25 cellular contexts compared by ENCODE assay signal in the genomic region with DNA sequence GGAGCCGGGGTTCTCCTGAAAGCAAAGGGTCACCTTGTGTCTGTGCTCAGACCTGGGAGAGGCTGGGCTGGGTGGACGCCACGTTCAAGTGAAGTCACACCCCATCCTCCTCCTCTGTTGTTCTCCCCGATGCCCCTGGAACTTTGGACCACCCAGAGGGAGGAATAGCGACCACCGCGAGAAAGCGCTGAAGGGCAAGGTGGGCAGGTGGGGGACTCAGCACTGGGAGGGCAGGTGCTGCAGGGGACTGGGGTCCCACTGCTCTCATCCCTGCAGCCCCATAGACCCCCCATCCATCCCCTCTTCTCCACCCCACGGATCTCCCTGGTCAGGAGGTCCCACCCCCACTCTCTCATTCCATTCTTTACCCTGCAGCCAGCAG. TPM values are rescaled to one million over a fixed set of nuclear protein-coding genes. Genes with fewer than 3 reads are reported as not detected.
DNase-seq lines count a peak whose midpoint lies in the region; ATAC-seq and TF ChIP-seq lines count a peak whose summit lies in the region.
"Had no signal": no experiment of that assay in that cellular context is flagged by ENCODE, and none has a peak within 500 bp of the region (broad histone marks: within the 10 kb centered on the region; RNA-seq: fewer than 3 reads in every experiment).

No MANE protein-coding gene starts in this region.

- no peaks in the 10 kb centered on the region for H3K79me2 ChIP-seq in SK-N-SH (ENCODE audit: insufficient read depth)
- H3K79me2 ChIP-seq in smooth muscle cell (ENCODE audit: low read depth), result peaks cover 11% of the 10 kb centered on the region

- H3K9me3 ChIP-seq in SK-N-SH (no peaks in the 10 kb centered on the region), lung (ENCODE audit: control insufficient read depth in 2 of 2, insufficient read depth in 1 of 2, low read length in 1 of 2) (no peaks in the 10 kb centered on the region), smooth muscle cell (replicated peaks; ENCODE audit: low read depth) (no peaks in the 10 kb centered on the region)
- H3K9me3 ChIP-seq: heart left ventricle, ovary, testis had no signal

- H3K27ac ChIP-seq in SK-N-SH (ENCODE audit: low read depth in 2 of 2, low read length in 1 of 2) (no peak overlapping the region), RWPE1 (peak overlapping the region; percentile 20), lung (ENCODE audit: low read depth in 1 of 2, low read length in 1 of 2) (no peak overlapping the region), smooth muscle cell (ENCODE audit: low read depth) (peak overlapping the region; percentile 99)
- H3K27ac ChIP-seq: 22Rv1, ovary, testis had no signal

- no peak for TF ChIP-seq CTCF in SK-N-SH (IDR thresholded peaks at IDR 0.05)
- no peak for TF ChIP-seq CTCF in RWPE1 (conservative IDR thresholded peaks at IDR 0.05; ENCODE audit: low read depth)
- no peak for TF ChIP-seq CTCF in lung (IDR thresholded peaks at IDR 0.05; ENCODE audit: control extremely low read depth, extremely low read depth)
- no peak for TF ChIP-seq CTCF in smooth muscle cell (IDR thresholded peaks at IDR 0.05; ENCODE audit: borderline replicate concordance, insufficient read depth, poor library complexity, severe bottlenecking)

- H3K27me3 ChIP-seq in SK-N-SH (ENCODE audit: insufficient read depth) (no peaks in the 10 kb centered on the region), lung (ENCODE audit: control insufficient read depth, insufficient read depth) (no peaks in the 10 kb centered on the region), smooth muscle cell (ENCODE audit: low read depth) (no peaks in the 10 kb centered on the region)
- H3K27me3 ChIP-seq: ovary, testis had no signal

- DNase-seq in SK-N-SH, result no peak
- no peak for DNase-seq in RWPE1 (ENCODE audit: low spot score)
- DNase-seq in lung (ENCODE audit: low spot score), result peak; percentile 23
- no peak for DNase-seq in smooth muscle cell (lab: John Stamatoyannopoulos, UW; ENCODE audit: unreplicated experiment)
- DNase-seq: activated CD4-positive, alpha-beta T cell treated with anti-CD3 and anti-CD28 coated beads for 48 hours; activated naive CD8-positive, alpha-beta T cell treated with anti-CD3 and anti-CD28 coated beads for 36 hours; CD8-positive, alpha-beta memory T cell; cerebellar nuclear complex; DMS53; GDM1; GOT3; naive thymus-derived CD4-positive, alpha-beta T cell; NCI-H187; NCI-H526 treated with DMSO at 0.1 percent for 48 hours; stimulated activated CD4-positive, alpha-beta T cell treated with anti-CD3 and anti-CD28 coated beads, Interleukin-4, amount 100 ng/mL, for 4 hours; stimulated activated naive CD4-positive, alpha-beta T cell; testis had no signal

- H3K4me1 ChIP-seq in SK-N-SH (ENCODE audit: control insufficient read depth in 1 of 2, insufficient read depth in 2 of 2, low read depth in 1 of 2, low read length in 1 of 2), result peaks cover 8 to 9% of the 10 kb centered on the region in 2 experiments; a peak in 1 of 4 replicates
- peaks cover 0 to 3% of the 10 kb centered on the region in 2 donors for H3K4me1 ChIP-seq in lung (ENCODE audit: control insufficient read depth in 2 of 2, insufficient read depth in 2 of 2, low read length in 2 of 2)
- peaks cover 15% of the 10 kb centered on the region for H3K4me1 ChIP-seq in smooth muscle cell (ENCODE audit: low read depth)
- H3K4me1 ChIP-seq: testis had no signal

- H4K20me1 ChIP-seq in SK-N-SH (ENCODE audit: insufficient read depth) (no peaks in the 10 kb centered on the region), smooth muscle cell (ENCODE audit: low read depth) (no peaks in the 10 kb centered on the region)

- H3K4me2 ChIP-seq in SK-N-SH (no peak overlapping the region; the same call in 1 of the 2 replicates), smooth muscle cell (peak overlapping the region; percentile 76)

- TF ChIP-seq EP300 in SK-N-SH (IDR thresholded peaks at IDR 0.05; ENCODE audit: borderline replicate concordance in 1 of 2, low read depth in 1 of 2, low read length in 1 of 2), result no peak

- H2AFZ ChIP-seq in SK-N-SH (ENCODE audit: low read depth), result 0 out of 2 replicates have a peak overlapping the region, but pooled peaks have one; percentile 29
- no peak overlapping the region for H2AFZ ChIP-seq in smooth muscle cell (ENCODE audit: low read depth)

- peaks cover 10% of the 10 kb centered on the region for H3F3A ChIP-seq in SK-N-SH (replicated peaks; ENCODE audit: insufficient read depth)
- peaks cover 28% of the 10 kb centered on the region for H3F3A ChIP-seq in smooth muscle cell (ENCODE audit: low read depth)

- no peak overlapping the region for H3K4me3 ChIP-seq in SK-N-SH (ENCODE audit: low read depth in 2 of 2, low read length in 1 of 2)
- H3K4me3 ChIP-seq in lung, result no peak overlapping the region
- no peak overlapping the region for H3K4me3 ChIP-seq in smooth muscle cell
- H3K4me3 ChIP-seq: heart left ventricle, ovary, testis had no signal

- POLR2A ChIA-PET in SK-N-SH (lab: Yijun Ruan, JAX), result no interaction called here
- POLR2A ChIA-PET in RWPE1 (lab: Yijun Ruan, JAX; ENCODE audit: low non-redundant PET), result no interaction called here

- H3K36me3 ChIP-seq in SK-N-SH (replicated peaks in 1 of 2; ENCODE audit: control insufficient read depth in 1 of 2, insufficient read depth in 2 of 2, low read length in 1 of 2), result no peaks in the 10 kb centered on the region
- no peaks in the 10 kb centered on the region for H3K36me3 ChIP-seq in lung (ENCODE audit: control insufficient read depth in 2 of 2, insufficient read depth in 2 of 2, low read length in 2 of 2)
- H3K36me3 ChIP-seq in smooth muscle cell (ENCODE audit: low read depth), result no peaks in the 10 kb centered on the region
- H3K36me3 ChIP-seq: heart left ventricle, ovary had no signal

- TF ChIP-seq RAD21 in SK-N-SH (IDR thresholded peaks at IDR 0.05; ENCODE audit: low read length), result no peak

- WGBS in SK-N-SH (ENCODE audit: low lambda C conversion rate), result 82% methylated on average over 4 of the region's 9 CpGs
- 78 to 83% methylated on average over 9 of the region's 9 CpGs for WGBS in lung, 2 donors
- 89% methylated on average over 5 of the region's 9 CpGs for WGBS in smooth muscle cell (ENCODE audit: low lambda C conversion rate)

- no peaks in the 10 kb centered on the region for H3K9me2 ChIP-seq in SK-N-SH

- ATAC-seq in SK-N-SH treated with all-trans-retinoic acid at 6 μM for 48 hours (no peak), lung (ENCODE audit: insufficient read depth, low FRiP score) (no peak), HG03460 (IDR thresholded peaks at IDR 0.05; ENCODE audit: unreplicated experiment) (no peak), HG02610 (IDR thresholded peaks at IDR 0.05; ENCODE audit: unreplicated experiment) (no peak), GM21723 (IDR thresholded peaks at IDR 0.05; ENCODE audit: unreplicated experiment) (no peak)
- ATAC-seq: activated T-helper 17 cell treated with anti-CD3 and anti-CD28 coated beads, Interleukin-2, amount 50 U/mL, for 72 hours; naive thymus-derived CD4-positive, alpha-beta T cell had no signal

- CTCF ChIA-PET in SK-N-SH (lab: Yijun Ruan, JAX), result no interaction called here
- CTCF ChIA-PET in RWPE1 (lab: Yijun Ruan, JAX), result no interaction called here

- H3K9ac ChIP-seq in SK-N-SH, result no peak overlapping the region
- H3K9ac ChIP-seq in smooth muscle cell (ENCODE audit: low read depth), result peak overlapping the region; percentile 65

TF ChIP-seq in SK-N-SH, 30 proteins besides CTCF, POLR2A, EP300 and RAD21 (continues in another document):
- TF ChIP-seq ZBTB33 (IDR thresholded peaks at IDR 0.05; ENCODE audit: borderline replicate concordance, low read depth) (no peak), MXI1 (IDR thresholded peaks at IDR 0.05; ENCODE audit: low read depth, low read length) (no peak), YY1 (IDR thresholded peaks at IDR 0.05; ENCODE audit: low read depth) (no peak), CHD2 (IDR thresholded peaks at IDR 0.05; ENCODE audit: low read length, partially characterized antibody) (no peak), JUND (IDR thresholded peaks at IDR 0.05) (no peak)

TF ChIP-seq in SK-N-SH treated with all-trans-retinoic acid at 6 μM for 48 hours, 23 proteins besides CTCF, POLR2A, EP300 and RAD21 (continues in another document):
- TF ChIP-seq OSR1 (CRISPR knock-in tag; IDR thresholded peaks at IDR 0.05), result no peak
- no peak for TF ChIP-seq ZFP30 (CRISPR knock-in tag; IDR thresholded peaks at IDR 0.05)
- TF ChIP-seq ISL1 (CRISPR knock-in tag; IDR thresholded peaks at IDR 0.05), result no peak
- TF ChIP-seq, protein P1, sequence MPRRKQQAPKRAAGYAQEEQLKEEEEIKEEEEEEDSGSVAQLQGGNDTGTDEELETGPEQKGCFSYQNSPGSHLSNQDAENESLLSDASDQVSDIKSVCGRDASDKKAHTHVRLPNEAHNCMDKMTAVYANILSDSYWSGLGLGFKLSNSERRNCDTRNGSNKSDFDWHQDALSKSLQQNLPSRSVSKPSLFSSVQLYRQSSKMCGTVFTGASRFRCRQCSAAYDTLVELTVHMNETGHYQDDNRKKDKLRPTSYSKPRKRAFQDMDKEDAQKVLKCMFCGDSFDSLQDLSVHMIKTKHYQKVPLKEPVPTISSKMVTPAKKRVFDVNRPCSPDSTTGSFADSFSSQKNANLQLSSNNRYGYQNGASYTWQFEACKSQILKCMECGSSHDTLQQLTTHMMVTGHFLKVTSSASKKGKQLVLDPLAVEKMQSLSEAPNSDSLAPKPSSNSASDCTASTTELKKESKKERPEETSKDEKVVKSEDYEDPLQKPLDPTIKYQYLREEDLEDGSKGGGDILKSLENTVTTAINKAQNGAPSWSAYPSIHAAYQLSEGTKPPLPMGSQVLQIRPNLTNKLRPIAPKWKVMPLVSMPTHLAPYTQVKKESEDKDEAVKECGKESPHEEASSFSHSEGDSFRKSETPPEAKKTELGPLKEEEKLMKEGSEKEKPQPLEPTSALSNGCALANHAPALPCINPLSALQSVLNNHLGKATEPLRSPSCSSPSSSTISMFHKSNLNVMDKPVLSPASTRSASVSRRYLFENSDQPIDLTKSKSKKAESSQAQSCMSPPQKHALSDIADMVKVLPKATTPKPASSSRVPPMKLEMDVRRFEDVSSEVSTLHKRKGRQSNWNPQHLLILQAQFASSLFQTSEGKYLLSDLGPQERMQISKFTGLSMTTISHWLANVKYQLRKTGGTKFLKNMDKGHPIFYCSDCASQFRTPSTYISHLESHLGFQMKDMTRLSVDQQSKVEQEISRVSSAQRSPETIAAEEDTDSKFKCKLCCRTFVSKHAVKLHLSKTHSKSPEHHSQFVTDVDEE (CRISPR knock-in tag; IDR thresholded peaks at IDR 0.05), result no peak
- no peak for TF ChIP-seq BACH2 (CRISPR knock-in tag; IDR thresholded peaks at IDR 0.05; ENCODE audit: borderline replicate concordance)
- TF ChIP-seq TCF4 (CRISPR knock-in tag; IDR thresholded peaks at IDR 0.05; ENCODE audit: borderline replicate concordance), result no peak
- TF ChIP-seq ESRRG (CRISPR knock-in tag; IDR thresholded peaks at IDR 0.05), result no peak
- TF ChIP-seq CSDC2 (CRISPR knock-in tag; IDR thresholded peaks at IDR 0.05), result no peak

RNA-seq across cellular contexts. Expression of gene COL5A1, which starts 48.8 kb away (rescaled TPM):
- polyA plus RNA-seq in SK-N-SH (2012; rRNA removed), result 26.4 and 73.8 TPM in 2 replicates
- 37.9 and 52.7 TPM in 2 replicates for polyA plus RNA-seq in SK-N-SH (2012; cell fraction: cytosol; rRNA removed)
- polyA plus RNA-seq in SK-N-SH (2012; cell fraction: nucleus; rRNA removed), result 131 and 166 TPM in 2 replicates
- 100 to 1,000 TPM in 1 of 2 donors, 10 to 100 TPM in 1; 96.6 to 169 TPM for total RNA-seq in lung
- 10 to 100 TPM; 12.2 to 34.1 TPM for polyA plus RNA-seq in lung
- 1,084 and 1,167 TPM in 2 replicates for total RNA-seq in smooth muscle cell
- polyA plus RNA-seq in smooth muscle cell, result 1,100 and 1,443 TPM in 2 replicates
- polyA plus RNA-seq: naive thymus-derived CD4-positive, alpha-beta T cell had no signal

Comparison
In these comparisons a context has a peak if more than half of its experiments do, and no peak if none do; other contexts are left out.
1. H3K27ac ChIP-seq: peak in RWPE1 (single experiment) and smooth muscle cell (single experiment); none in SK-N-SH (0 of 2) and lung (0 of 2).